In genomic region chr18:49008156-49008555, GRCh38 we compare ENCODE assay signal across 20 cellular contexts. TPM values are rescaled to one million over a fixed set of nuclear protein-coding genes. Genes with fewer than 3 reads are reported as not detected.
DNase-seq lines count a peak whose midpoint lies in the region; ATAC-seq, FAIRE-seq and TF ChIP-seq lines count a peak whose summit lies in the region.
"Had no signal": no experiment of that assay in that cellular context is flagged by ENCODE, and none has a peak within 500 bp of the region (broad histone marks: within the 10 kb centered on the region; RNA-seq: fewer than 3 reads in every experiment).

No MANE protein-coding gene starts in this region.

- no peak overlapping the region for H3K14ac ChIP-seq in H1 (ENCODE audit: insufficient read length)
- H3K14ac ChIP-seq in trophoblast cell (ENCODE audit: low read length), result peak overlapping the region; percentile 12

- no peak for ATAC-seq in Right ventricle myocardium inferior
- ATAC-seq in GM23338, result no peak
- no peak for ATAC-seq in HG02840 (IDR thresholded peaks at IDR 0.05; ENCODE audit: low FRiP score, unreplicated experiment)
- ATAC-seq: CD8-positive, alpha-beta T cell had no signal

- no peaks in the 10 kb centered on the region for H3K23me2 ChIP-seq in H1 (ENCODE audit: low read depth, low read length)

- H2BK15ac ChIP-seq in H1 (ENCODE audit: low read length), result no peak overlapping the region

- H3K23ac ChIP-seq in H1 (ENCODE audit: insufficient read length) (no peak overlapping the region), trophoblast cell (ENCODE audit: low read length) (no peak overlapping the region)

- H3K4me3 Mint-ChIP-seq in GM23338, result no peak overlapping the region
- H3K4me3 Mint-ChIP-seq: CD14-positive monocyte; CD8-positive, alpha-beta T cell; H9 had no signal

- no peak overlapping the region for H3K27ac Mint-ChIP-seq in GM23338
- H3K27ac Mint-ChIP-seq: CD14-positive monocyte; CD8-positive, alpha-beta T cell; H9 had no signal

- H2BK5ac ChIP-seq in H1 (ENCODE audit: low read depth, low read length) (no peak overlapping the region), trophoblast cell (ENCODE audit: low read depth, low read length, poor library complexity) (no peak overlapping the region)

- H4K8ac ChIP-seq in H1 (ENCODE audit: extremely low read depth, insufficient read depth, low read length) (no peak overlapping the region), trophoblast cell (ENCODE audit: low read depth, low read length) (no peak overlapping the region)

- WGBS in H1 (ENCODE audit: extremely low coverage in 1 of 2, insufficient coverage in 1 of 2, insufficient read length in 1 of 2, insufficient replicate concordance in 2 of 2, low coverage in 1 of 2, low lambda C conversion rate in 2 of 2, missing lambda C conversion rate in 1 of 2), 2 experiments, result 83% methylated on average over 7 of the region's 7 CpGs; no CpG with 5 or more reads in 1 of the 2 experiments
- no CpG with 5 or more reads among the region's 7 CpGs for WGBS in trophoblast cell (ENCODE audit: extremely low coverage, insufficient coverage, insufficient read length)
- 86 to 94% methylated on average over 7 of the region's 7 CpGs for WGBS in thyroid gland, 2 donors

- CTCF ChIA-PET in H1 (lab: Charles Lee; ENCODE audit: partially characterized antibody), result no interaction called here

- TF ChIP-seq POLR2A in H1 (IDR thresholded peaks at IDR 0.05; ENCODE audit: control extremely low read depth in 1 of 2, low read depth in 2 of 2, low read length in 2 of 2), result no peak
- TF ChIP-seq POLR2A in thyroid gland (IDR thresholded peaks at IDR 0.05), result no peak

- TF ChIP-seq EP300 in H1 (IDR thresholded peaks at IDR 0.05; ENCODE audit: borderline replicate concordance in 1 of 2, low read depth in 2 of 2, low read length in 2 of 2), result no peak

- intact Hi-C loops in Right ventricle myocardium inferior (cut with DNase I) (no loop called here), thyroid gland (cut with DNase I) (no loop called here)

- no peaks in the 10 kb centered on the region for H3K9me2 ChIP-seq in GM23338 (ENCODE audit: insufficient read depth)

- H2BK120ac ChIP-seq in H1 (replicated peaks; ENCODE audit: low read depth, low read length) (no peak overlapping the region), trophoblast cell (ENCODE audit: insufficient read depth, low read length, poor library complexity) (no peak overlapping the region)

- no peaks in the 10 kb centered on the region for H3K36me3 ChIP-seq in right atrium auricular region
- no peaks in the 10 kb centered on the region for H3K36me3 ChIP-seq in GM23338 (ENCODE audit: insufficient read depth)
- no peaks in the 10 kb centered on the region for H3K36me3 ChIP-seq in H1 (ENCODE audit: control insufficient read depth in 2 of 4, insufficient read depth in 4 of 4, low read length in 3 of 4)
- no peaks in the 10 kb centered on the region for H3K36me3 ChIP-seq in trophoblast cell (ENCODE audit: control insufficient read depth in 1 of 2, insufficient read depth in 2 of 2, low read length in 2 of 2)
- no peaks in the 10 kb centered on the region for H3K36me3 ChIP-seq in thyroid gland

- no peak overlapping the region for H4K5ac ChIP-seq in H1 (ENCODE audit: insufficient read length, low read depth, low read length)

- H3K9me3 Mint-ChIP-seq in GM23338, result no peaks in the 10 kb centered on the region; the same call in 2 of the 3 replicates
- H3K9me3 Mint-ChIP-seq: CD8-positive, alpha-beta T cell; H9 had no signal

- H3K9ac ChIP-seq in H1 (replicated peaks in 1 of 4; ENCODE audit: extremely low read depth in 1 of 4, low read depth in 3 of 4, low read length in 3 of 4) (no peak overlapping the region), trophoblast cell (ENCODE audit: low read length) (no peak overlapping the region)
- H3K9ac ChIP-seq: GM23248 had no signal

- H3K56ac ChIP-seq in H1 (replicated peaks; ENCODE audit: insufficient read length, low read depth, low read length), result no peak overlapping the region

- H3K79me2 ChIP-seq in GM23338 (replicated peaks; ENCODE audit: insufficient read depth) (no peaks in the 10 kb centered on the region), H1 (ENCODE audit: control insufficient read depth in 1 of 2, insufficient read depth in 2 of 2, low read length in 2 of 2) (no peaks in the 10 kb centered on the region), trophoblast cell (ENCODE audit: control insufficient read depth, insufficient read depth, low read length, poor library complexity) (peaks cover 2% of the 10 kb centered on the region)

- no peak overlapping the region for H3K27ac ChIP-seq in right atrium auricular region
- H3K27ac ChIP-seq in GM23338 (ENCODE audit: low read depth), result no peak overlapping the region
- H3K27ac ChIP-seq in H1 (ENCODE audit: low read depth, low read length), result no peak overlapping the region
- no peak overlapping the region for H3K27ac ChIP-seq in trophoblast cell (ENCODE audit: low read depth, low read length)
- H3K27ac ChIP-seq in thyroid gland, result no peak overlapping the region
- H3K27ac ChIP-seq: 22Rv1, GM23248 had no signal

- H4K12ac ChIP-seq in trophoblast cell (ENCODE audit: low read depth, low read length), result no peak overlapping the region

- H2AFZ ChIP-seq in GM23338 (peak overlapping the region; percentile 76; the same call in 1 of the 2 replicates), H1 (ENCODE audit: low read length) (no peak overlapping the region), trophoblast cell (ENCODE audit: insufficient read depth, low read length, poor library complexity) (no peak overlapping the region)
- H2AFZ ChIP-seq: GM23248 had no signal

- no peaks in the 10 kb centered on the region for H3F3A ChIP-seq in GM23338 (replicated peaks; ENCODE audit: low read depth)

- H3K36me3 Mint-ChIP-seq in GM23338 (ENCODE audit: low read depth), result no peaks in the 10 kb centered on the region; the same call in 2 of the 3 replicates
- H3K36me3 Mint-ChIP-seq: CD14-positive monocyte; CD8-positive, alpha-beta T cell had no signal

- H3K4me3 ChIP-seq in right atrium auricular region, result no peak overlapping the region
- H3K4me3 ChIP-seq in GM23338, result no peak overlapping the region
- H3K4me3 ChIP-seq in H1 (ENCODE audit: extremely low read depth in 1 of 4, insufficient read depth in 2 of 4, low read depth in 3 of 4, low read length in 4 of 4), result no peak overlapping the region
- H3K4me3 ChIP-seq in trophoblast cell (ENCODE audit: low read depth, low read length), result no peak overlapping the region
- no peak overlapping the region for H3K4me3 ChIP-seq in thyroid gland (replicated peaks in 1 of 3)
- H3K4me3 ChIP-seq: GM23248 had no signal

- H3K9me3 ChIP-seq in right atrium auricular region (no peaks in the 10 kb centered on the region), H1 (ENCODE audit: insufficient read depth in 2 of 2, low read depth in 1 of 2, low read length in 1 of 2) (no peaks in the 10 kb centered on the region), trophoblast cell (ENCODE audit: insufficient read depth, low read depth, low read length) (no peaks in the 10 kb centered on the region), thyroid gland (no peaks in the 10 kb centered on the region)

- H2AK5ac ChIP-seq in H1 (ENCODE audit: low read depth, low read length), result no peak overlapping the region
- peak overlapping the region; percentile 25 for H2AK5ac ChIP-seq in trophoblast cell (ENCODE audit: low read length)

- TF ChIP-seq CTCF in right atrium auricular region (IDR thresholded peaks at IDR 0.05), result no peak
- TF ChIP-seq CTCF in GM23338 (conservative IDR thresholded peaks at IDR 0.05; ENCODE audit: low read depth in 2 of 2), result no peak
- TF ChIP-seq CTCF in H1 (IDR thresholded peaks at IDR 0.05; ENCODE audit: control extremely low read depth in 1 of 3, insufficient read depth in 1 of 3, low read depth in 1 of 3, low read length in 3 of 3), result no peak
- no peak for TF ChIP-seq CTCF in thyroid gland (IDR thresholded peaks at IDR 0.05)

- H3K27me3 ChIP-seq in right atrium auricular region, result no peaks in the 10 kb centered on the region
- H3K27me3 ChIP-seq in GM23338 (ENCODE audit: insufficient read depth), result no peaks in the 10 kb centered on the region
- H3K27me3 ChIP-seq in H1 (replicated peaks in 1 of 4; ENCODE audit: control insufficient read depth in 3 of 4, extremely low read depth in 1 of 4, insufficient read depth in 3 of 4, low read length in 3 of 4), result no peaks in the 10 kb centered on the region
- no peaks in the 10 kb centered on the region for H3K27me3 ChIP-seq in trophoblast cell (ENCODE audit: insufficient read depth, low read length)
- H3K27me3 ChIP-seq in thyroid gland, result no peaks in the 10 kb centered on the region

- H4K91ac ChIP-seq in H1 (replicated peaks; ENCODE audit: insufficient read length, low read length) (no peak overlapping the region), trophoblast cell (ENCODE audit: low read depth, low read length) (peak overlapping the region; percentile 20)

- H2BK20ac ChIP-seq in H1 (ENCODE audit: low read length), result no peak overlapping the region; the same call in 1 of the 2 replicates

- no peaks in the 10 kb centered on the region for H3K4me1 ChIP-seq in right atrium auricular region
- H3K4me1 ChIP-seq in GM23338 (ENCODE audit: insufficient read depth), result peaks cover 10% of the 10 kb centered on the region
- H3K4me1 ChIP-seq in H1 (replicated peaks in 1 of 4; ENCODE audit: control insufficient read depth in 3 of 4, insufficient read depth in 4 of 4, low read length in 3 of 4), result peaks cover 0 to 4% (median under 1%) of the 10 kb centered on the region in 4 experiments; a peak in 2 of 7 replicates
- peaks cover 19 to 23% of the 10 kb centered on the region in 2 experiments for H3K4me1 ChIP-seq in trophoblast cell (ENCODE audit: control insufficient read depth in 1 of 2, insufficient read depth in 2 of 2, low read length in 2 of 2)
- no peaks in the 10 kb centered on the region for H3K4me1 ChIP-seq in thyroid gland

- H3K18ac ChIP-seq in H1 (ENCODE audit: extremely low read depth, low read length), result no peak overlapping the region
- H3K18ac ChIP-seq in trophoblast cell (ENCODE audit: low read length), result no peak overlapping the region

- H3K79me1 ChIP-seq in H1 (ENCODE audit: low read depth, low read length) (no peaks in the 10 kb centered on the region), trophoblast cell (ENCODE audit: low read length) (peaks cover 26% of the 10 kb centered on the region)

- H4K20me1 ChIP-seq in GM23338 (replicated peaks; ENCODE audit: insufficient read depth) (no peaks in the 10 kb centered on the region), H1 (replicated peaks in 1 of 2; ENCODE audit: control insufficient read depth in 1 of 2, insufficient read depth in 2 of 2, low read length in 2 of 2) (peaks cover 0 to 2% of the 10 kb centered on the region in 2 experiments)

- H3K27me3 Mint-ChIP-seq in GM23338 (ENCODE audit: insufficient read depth, low read depth, poor library complexity), result peaks cover 13% of the 10 kb centered on the region

- H3K4me1 Mint-ChIP-seq in GM23338, result peaks cover 19% of the 10 kb centered on the region
- H3K4me1 Mint-ChIP-seq: CD14-positive monocyte had no signal

- TF ChIP-seq RAD21 in H1 (IDR thresholded peaks at IDR 0.05 in 1 of 2, conservative IDR thresholded peaks at IDR 0.05 in 1 of 2; ENCODE audit: low read depth in 2 of 2, low read length in 2 of 2), result no peak

- no peak for FAIRE-seq in H1 (lab: Jason Lieb, UNC)
- FAIRE-seq: D721Med, G401.6, GM12891 had no signal

- DNase-seq in Right ventricle myocardium inferior (ENCODE audit: missing footprints) (peak; percentile 25), right atrium auricular region (ENCODE audit: low spot score) (no peak), GM23338 (ENCODE audit: low spot score) (no peak), H1 (ENCODE audit: low read depth in 1 of 2, low spot score in 2 of 2) (no peak), trophoblast cell (no peak), thyroid gland (no peak)
- DNase-seq in stimulated activated CD4-positive, alpha-beta T cell treated with anti-CD3 and anti-CD28 coated beads, Interleukin-2, amount 100 ng/mL, for 24 hours, result no peak
- DNase-seq: CD8-positive, alpha-beta T cell; COR-L47; DMS153; DMS79 treated with DMSO at 0.1 percent for 48 hours; EL; GM23248; H9 had no signal

- POLR2A ChIA-PET in H1 (lab: Charles Lee; ENCODE audit: partially characterized antibody), result no interaction called here

- H3K4ac ChIP-seq in H1 (replicated peaks; ENCODE audit: insufficient read length, low read depth, low read length) (no peak overlapping the region), trophoblast cell (ENCODE audit: low read depth, low read length) (no peak overlapping the region)

- H3K4me2 ChIP-seq in GM23338 (no peak overlapping the region), H1 (ENCODE audit: insufficient read depth in 1 of 2, low read depth in 2 of 2, low read length in 2 of 2) (no peak overlapping the region), trophoblast cell (ENCODE audit: low read length) (no peak overlapping the region)

- 0 out of 2 replicates have a peak overlapping the region, but pooled peaks have one; percentile 7 for H2BK12ac ChIP-seq in H1 (ENCODE audit: low read depth, low read length)
- peak overlapping the region; percentile 27 for H2BK12ac ChIP-seq in trophoblast cell (ENCODE audit: low read length)

RNA-seq across cellular contexts. Expression of gene SMAD7, which starts 57.4 kb away (rescaled TPM):
- total RNA-seq in Right ventricle myocardium inferior (12.0 TPM), right atrium auricular region (10 to 100 TPM; 55.1 to 98.1 TPM), thyroid gland (10 to 100 TPM; 40.1 to 69.3 (median 59.2) TPM)
- total RNA-seq in GM23338 (2014; rRNA removed; shearing (Covaris generic)), result 28.8 and 29.8 TPM in 2 replicates
- polyA plus RNA-seq in GM23338 (2016; fragmentation: Nextera tagmentation; extraction: Ambion mirVana) (11.8 and 12.0 TPM in 2 replicates), H1 (2011; rRNA removed) (6.5 and 6.6 TPM in 2 replicates)
- 13.8 and 15.5 TPM in 2 replicates for total RNA-seq in H1 (2021; fragmentation: NEBNext Ultra II Directional; extraction: Animal tissue kit (Norgen Biotek cat#: 25700))
- 6.1 TPM for polyA plus RNA-seq in H1 (2011; cell fraction: cytosol; rRNA removed)
- polyA plus RNA-seq in H1 (2011; cell fraction: nucleus; rRNA removed), result 9.4 TPM
- polyA plus RNA-seq in H1 (2012, experiment 1 of 2), result 3.7 to 4.5 TPM (median 4.3 TPM) in 4 replicates
- 4.8 TPM for polyA plus RNA-seq in H1 (2012, experiment 2 of 2)
- polyA plus RNA-seq in H1 (2013, experiment 1 of 2), result 12.4 TPM
- polyA plus RNA-seq in H1 (2013, experiment 2 of 2), result 12.0 TPM
- 10.3 and 13.5 TPM in 2 replicates for polyA minus RNA-seq in H1 (2011; rRNA and poly(A)+ RNA removed)
- polyA minus RNA-seq in H1 (2011; cell fraction: cytosol; rRNA and poly(A)+ RNA removed), result 9.7 TPM
- 9.4 TPM for polyA minus RNA-seq in H1 (2011; cell fraction: nucleus; rRNA and poly(A)+ RNA removed)
- 108 and 116 TPM in 2 replicates for polyA plus RNA-seq in trophoblast cell (2013)
